Comparison of ENCODE assay signal across 1 cellular context in the genomic region with DNA sequence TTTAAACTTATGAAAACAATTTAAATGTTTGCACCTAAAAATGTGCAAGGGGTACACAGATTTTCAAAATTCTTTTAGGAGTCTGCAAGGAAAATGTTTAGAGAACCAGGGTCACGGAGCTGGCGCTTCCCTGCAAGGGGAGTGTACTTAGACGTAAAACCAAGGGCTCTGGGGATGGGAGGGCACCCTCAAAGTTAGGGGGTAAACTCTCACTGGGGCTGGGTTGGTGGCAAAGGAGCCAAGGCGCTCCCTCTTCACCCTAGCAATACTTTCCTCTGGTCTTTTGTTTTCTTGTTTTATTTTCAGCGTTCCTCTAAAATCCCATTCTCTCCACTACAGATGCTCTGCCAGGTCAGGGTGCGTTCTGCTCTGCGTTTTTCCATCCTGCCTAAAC.
TF ChIP-seq lines count a peak whose summit lies in the region.

No MANE protein-coding gene starts in this region.

TF ChIP-seq in IMR-90, 13 proteins besides CTCF, POLR2A, EP300 and RAD21:
- TF ChIP-seq CEBPB (IDR thresholded peaks at IDR 0.05; ENCODE audit: low read depth, low read length) (no peak), MAZ (IDR thresholded peaks at IDR 0.05; ENCODE audit: borderline replicate concordance, low read depth, low read length) (no peak), CHD1 (IDR thresholded peaks at IDR 0.05; ENCODE audit: low read depth, low read length) (no peak), MAFK (IDR thresholded peaks at IDR 0.05; ENCODE audit: low read depth, low read length) (no peak), SMC3 (IDR thresholded peaks at IDR 0.05; ENCODE audit: low read depth, low read length) (no peak), RCOR1 (IDR thresholded peaks at IDR 0.05; ENCODE audit: insufficient replicate concordance, low read length) (no peak), FOS (IDR thresholded peaks at IDR 0.05; ENCODE audit: low read depth, low read length) (no peak), MXI1 (IDR thresholded peaks at IDR 0.05; ENCODE audit: borderline replicate concordance, low read depth, low read length) (no peak), BHLHE40 (IDR thresholded peaks at IDR 0.05; ENCODE audit: low read depth, low read length) (no peak), NFE2L2 (IDR thresholded peaks at IDR 0.05; ENCODE audit: low read depth, low read length) (no peak), RFX5 (IDR thresholded peaks at IDR 0.05; ENCODE audit: low read depth, low read length) (no peak)
- TF ChIP-seq, protein P1, sequence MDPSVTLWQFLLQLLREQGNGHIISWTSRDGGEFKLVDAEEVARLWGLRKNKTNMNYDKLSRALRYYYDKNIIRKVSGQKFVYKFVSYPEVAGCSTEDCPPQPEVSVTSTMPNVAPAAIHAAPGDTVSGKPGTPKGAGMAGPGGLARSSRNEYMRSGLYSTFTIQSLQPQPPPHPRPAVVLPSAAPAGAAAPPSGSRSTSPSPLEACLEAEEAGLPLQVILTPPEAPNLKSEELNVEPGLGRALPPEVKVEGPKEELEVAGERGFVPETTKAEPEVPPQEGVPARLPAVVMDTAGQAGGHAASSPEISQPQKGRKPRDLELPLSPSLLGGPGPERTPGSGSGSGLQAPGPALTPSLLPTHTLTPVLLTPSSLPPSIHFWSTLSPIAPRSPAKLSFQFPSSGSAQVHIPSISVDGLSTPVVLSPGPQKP (IDR thresholded peaks at IDR 0.05; ENCODE audit: borderline replicate concordance, low read depth, low read length), result no peak
- TF ChIP-seq, protein P2, sequence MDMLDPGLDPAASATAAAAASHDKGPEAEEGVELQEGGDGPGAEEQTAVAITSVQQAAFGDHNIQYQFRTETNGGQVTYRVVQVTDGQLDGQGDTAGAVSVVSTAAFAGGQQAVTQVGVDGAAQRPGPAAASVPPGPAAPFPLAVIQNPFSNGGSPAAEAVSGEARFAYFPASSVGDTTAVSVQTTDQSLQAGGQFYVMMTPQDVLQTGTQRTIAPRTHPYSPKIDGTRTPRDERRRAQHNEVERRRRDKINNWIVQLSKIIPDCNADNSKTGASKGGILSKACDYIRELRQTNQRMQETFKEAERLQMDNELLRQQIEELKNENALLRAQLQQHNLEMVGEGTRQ (IDR thresholded peaks at IDR 0.05; ENCODE audit: low read depth, low read length), result no peak
TF ChIP-seq in IMR-90: peak in this region for 0.
